ENCODE assay signal across 4 cellular contexts in genomic region chr2:110764931-110765330, GRCh38. TPM values are rescaled to one million over a fixed set of nuclear protein-coding genes. Genes with fewer than 3 reads are reported as not detected.
"Had no signal": no experiment of that assay in that cellular context is flagged by ENCODE, and none has a peak within 500 bp of the region (broad histone marks: within the 10 kb centered on the region; RNA-seq: fewer than 3 reads in every experiment).

No MANE protein-coding gene starts in this region.

- DNase-seq: GDM1, GF-D8 had no signal

- ATAC-seq: GM12878 had no signal

RNA-seq across cellular contexts. Expression of gene ACOXL, which starts 32.6 kb away (rescaled TPM):
- total RNA-seq: G401 had no signal
